ENCODE assay signal across 1 cellular context in the genomic region with DNA sequence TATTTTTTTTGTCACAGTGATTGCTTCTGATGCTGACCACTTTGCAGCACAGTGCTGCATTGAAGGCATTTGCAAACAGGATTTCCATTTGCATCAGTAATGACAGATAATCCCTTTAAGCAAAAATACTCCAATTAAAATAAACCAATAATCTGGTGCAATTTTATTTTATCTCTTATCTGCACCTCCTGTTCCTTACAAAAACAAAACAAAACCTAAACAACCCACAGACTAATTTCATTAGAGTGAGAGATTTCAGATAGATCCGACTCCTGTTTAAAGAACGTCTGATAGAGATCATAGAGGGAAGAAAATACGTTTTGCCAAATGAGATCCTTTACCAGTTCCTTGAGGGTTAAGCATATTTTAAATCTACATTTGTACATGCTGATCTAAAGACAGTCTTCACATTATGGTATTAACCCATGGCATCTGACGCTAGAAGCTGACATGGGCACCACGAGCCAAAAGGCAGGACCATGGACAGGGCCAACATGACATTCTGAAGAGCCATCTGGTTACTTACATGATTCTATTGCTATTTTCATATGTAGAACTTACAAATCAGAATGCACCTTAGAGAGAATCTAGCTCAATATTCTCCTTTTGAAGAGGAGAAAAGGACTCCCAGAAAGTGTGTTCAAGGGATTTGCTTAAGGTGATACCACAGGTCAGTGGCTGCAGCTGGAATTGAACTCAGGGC.
TF ChIP-seq lines count a peak whose summit lies in the region.

No MANE protein-coding gene starts in this region.

TF ChIP-seq in K562, 482 proteins besides CTCF, POLR2A, EP300 and RAD21 (continued from another document):
- TF ChIP-seq, protein P1, sequence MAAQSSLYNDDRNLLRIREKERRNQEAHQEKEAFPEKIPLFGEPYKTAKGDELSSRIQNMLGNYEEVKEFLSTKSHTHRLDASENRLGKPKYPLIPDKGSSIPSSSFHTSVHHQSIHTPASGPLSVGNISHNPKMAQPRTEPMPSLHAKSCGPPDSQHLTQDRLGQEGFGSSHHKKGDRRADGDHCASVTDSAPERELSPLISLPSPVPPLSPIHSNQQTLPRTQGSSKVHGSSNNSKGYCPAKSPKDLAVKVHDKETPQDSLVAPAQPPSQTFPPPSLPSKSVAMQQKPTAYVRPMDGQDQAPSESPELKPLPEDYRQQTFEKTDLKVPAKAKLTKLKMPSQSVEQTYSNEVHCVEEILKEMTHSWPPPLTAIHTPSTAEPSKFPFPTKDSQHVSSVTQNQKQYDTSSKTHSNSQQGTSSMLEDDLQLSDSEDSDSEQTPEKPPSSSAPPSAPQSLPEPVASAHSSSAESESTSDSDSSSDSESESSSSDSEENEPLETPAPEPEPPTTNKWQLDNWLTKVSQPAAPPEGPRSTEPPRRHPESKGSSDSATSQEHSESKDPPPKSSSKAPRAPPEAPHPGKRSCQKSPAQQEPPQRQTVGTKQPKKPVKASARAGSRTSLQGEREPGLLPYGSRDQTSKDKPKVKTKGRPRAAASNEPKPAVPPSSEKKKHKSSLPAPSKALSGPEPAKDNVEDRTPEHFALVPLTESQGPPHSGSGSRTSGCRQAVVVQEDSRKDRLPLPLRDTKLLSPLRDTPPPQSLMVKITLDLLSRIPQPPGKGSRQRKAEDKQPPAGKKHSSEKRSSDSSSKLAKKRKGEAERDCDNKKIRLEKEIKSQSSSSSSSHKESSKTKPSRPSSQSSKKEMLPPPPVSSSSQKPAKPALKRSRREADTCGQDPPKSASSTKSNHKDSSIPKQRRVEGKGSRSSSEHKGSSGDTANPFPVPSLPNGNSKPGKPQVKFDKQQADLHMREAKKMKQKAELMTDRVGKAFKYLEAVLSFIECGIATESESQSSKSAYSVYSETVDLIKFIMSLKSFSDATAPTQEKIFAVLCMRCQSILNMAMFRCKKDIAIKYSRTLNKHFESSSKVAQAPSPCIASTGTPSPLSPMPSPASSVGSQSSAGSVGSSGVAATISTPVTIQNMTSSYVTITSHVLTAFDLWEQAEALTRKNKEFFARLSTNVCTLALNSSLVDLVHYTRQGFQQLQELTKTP (IDR thresholded peaks at IDR 0.05; ENCODE audit: low read depth in 1 of 2, partially characterized antibody in 2 of 2): peak in 1 of 2 experiments; percentile 31
- no peak for TF ChIP-seq TBP (optimal IDR thresholded peaks at IDR 0.05; ENCODE audit: low read depth, low read length)
- no peak for TF ChIP-seq ZKSCAN3 (CRISPR knock-in tag; IDR thresholded peaks at IDR 0.05)
- TF ChIP-seq GTF2E2 (tag; IDR thresholded peaks at IDR 0.05): no peak
- no peak for TF ChIP-seq ZNF830 (CRISPR knock-in tag; IDR thresholded peaks at IDR 0.05)
- peak; percentile 77; the same call in 1 of the 2 replicates for TF ChIP-seq MIER1 (IDR thresholded peaks at IDR 0.05; ENCODE audit: low read depth)
- no peak for TF ChIP-seq ARHGAP35 (IDR thresholded peaks at IDR 0.05; ENCODE audit: partially characterized antibody)
- peak; percentile 93 for TF ChIP-seq EHMT2 (IDR thresholded peaks at IDR 0.05)
TF ChIP-seq in K562: peak in this region for 4.
